18 cellular contexts compared by ENCODE assay signal in the genomic region with DNA sequence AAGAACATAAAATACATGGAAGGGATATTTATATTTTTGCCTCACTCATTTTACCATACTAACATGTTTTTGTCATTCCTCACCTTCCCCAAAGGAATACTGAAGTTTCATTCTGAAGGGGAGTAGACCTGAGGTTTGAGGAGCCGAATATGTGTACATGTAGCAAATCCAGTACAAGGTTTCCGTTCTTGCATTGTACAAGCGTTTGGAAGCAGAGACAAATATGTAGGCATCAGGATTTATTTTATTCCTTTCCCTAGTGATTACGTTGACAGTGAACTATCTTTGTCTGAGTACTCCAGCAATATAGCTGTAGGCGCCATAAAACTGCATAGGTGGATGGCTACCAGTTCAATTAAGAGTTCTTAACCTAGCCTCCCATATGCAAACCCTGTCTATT.
"Had no signal": no experiment of that assay in that cellular context is flagged by ENCODE, and none has a peak within 500 bp of the region (broad histone marks: within the 10 kb centered on the region; RNA-seq: fewer than 3 reads in every experiment).

No MANE protein-coding gene starts in this region.

- H3K36me3 Mint-ChIP-seq: activated naive CD4-positive, alpha-beta T cell treated with anti-CD3 and anti-CD28 coated beads, Interleukin-2, amount 50 U/mL, for 24 hours; naive B cell; type B pancreatic cell had no signal

- H3K27me3 Mint-ChIP-seq: activated naive CD4-positive, alpha-beta T cell treated with anti-CD3 and anti-CD28 coated beads, Interleukin-2, amount 50 U/mL, for 24 hours; naive B cell; type B pancreatic cell had no signal

- H3K9me3 ChIP-seq: breast epithelium, spleen, vagina had no signal

- H3K36me3 ChIP-seq: breast epithelium, spleen, vagina had no signal

- H3K27ac Mint-ChIP-seq: activated CD8-positive, alpha-beta T cell treated with anti-CD3 and anti-CD28 coated beads, Interleukin-2, amount 10 ng/mL, durations not matched to agents 7 days and 5 days; activated naive CD4-positive, alpha-beta T cell treated with anti-CD3 and anti-CD28 coated beads, Interleukin-2, amount 50 U/mL, for 24 hours; activated T-helper 1 cell treated with anti-CD3 and anti-CD28 coated beads, Interleukin-12 subunit alpha, Interleukin-12 subunit beta, Interleukin-2, Interleukin-4 antibody, amounts not matched to agents 30 ng/mL and 10 ng/mL and 1 ng/mL, durations not matched to agents 14 hours and 24 hours and 36 hours; naive B cell; type B pancreatic cell had no signal

- ATAC-seq: activated CD4-positive, CD25-positive, alpha-beta regulatory T cell treated with anti-CD3 and anti-CD28 coated beads, Interleukin-2, amount 50 U/mL, for 24 hours; activated CD8-positive, alpha-beta T cell treated with anti-CD3 and anti-CD28 coated beads, Interleukin-2, amount 10 ng/mL, durations not matched to agents 7 days and 5 days; SK-N-SH treated with all-trans-retinoic acid at 6 μM for 48 hours had no signal

- H3K27me3 ChIP-seq: breast epithelium, spleen, vagina had no signal

- DNase-seq: activated CD4-positive, alpha-beta T cell treated with anti-CD3 and anti-CD28 coated beads, Interleukin-2, amount 50 U/mL, for 1 hour; activated CD8-positive, alpha-beta T cell treated with anti-CD3 and anti-CD28 coated beads, Interleukin-2, amount 10 ng/mL, durations not matched to agents 7 days and 5 days; activated gamma-delta T cell; effector CD4-positive, alpha-beta T cell; naive B cell; occipital lobe; spleen; stimulated activated CD4-positive, alpha-beta T cell treated with anti-CD3 and anti-CD28 coated beads, Interleukin-4, amount 100 ng/mL, for 1 hour; stimulated activated naive CD4-positive, alpha-beta T cell had no signal

- H3K4me1 Mint-ChIP-seq: activated naive CD4-positive, alpha-beta T cell treated with anti-CD3 and anti-CD28 coated beads, Interleukin-2, amount 50 U/mL, for 24 hours; naive B cell had no signal

- H3K9me3 Mint-ChIP-seq: activated naive CD4-positive, alpha-beta T cell treated with anti-CD3 and anti-CD28 coated beads, Interleukin-2, amount 50 U/mL, for 24 hours; activated T-helper 1 cell treated with anti-CD3 and anti-CD28 coated beads, Interleukin-12 subunit alpha, Interleukin-12 subunit beta, Interleukin-2, Interleukin-4 antibody, amounts not matched to agents 30 ng/mL and 10 ng/mL and 1 ng/mL, durations not matched to agents 14 hours and 24 hours and 36 hours; naive B cell; type B pancreatic cell had no signal

- H3K27ac ChIP-seq: breast epithelium, spleen, vagina, VCaP had no signal

- H3K4me3 ChIP-seq: breast epithelium, lung, spleen, vagina had no signal

- H3K4me1 ChIP-seq: breast epithelium, vagina had no signal

- H3K4me3 Mint-ChIP-seq: activated CD8-positive, alpha-beta T cell treated with anti-CD3 and anti-CD28 coated beads, Interleukin-2, amount 10 ng/mL, durations not matched to agents 7 days and 5 days; activated naive CD4-positive, alpha-beta T cell treated with anti-CD3 and anti-CD28 coated beads, Interleukin-2, amount 50 U/mL, for 24 hours; activated T-helper 1 cell treated with anti-CD3 and anti-CD28 coated beads, Interleukin-12 subunit alpha, Interleukin-12 subunit beta, Interleukin-2, Interleukin-4 antibody, amounts not matched to agents 30 ng/mL and 10 ng/mL and 1 ng/mL, durations not matched to agents 14 hours and 24 hours and 36 hours; naive B cell; type B pancreatic cell had no signal
